ENCODE assay signal across 1 cellular context in the genomic region with DNA sequence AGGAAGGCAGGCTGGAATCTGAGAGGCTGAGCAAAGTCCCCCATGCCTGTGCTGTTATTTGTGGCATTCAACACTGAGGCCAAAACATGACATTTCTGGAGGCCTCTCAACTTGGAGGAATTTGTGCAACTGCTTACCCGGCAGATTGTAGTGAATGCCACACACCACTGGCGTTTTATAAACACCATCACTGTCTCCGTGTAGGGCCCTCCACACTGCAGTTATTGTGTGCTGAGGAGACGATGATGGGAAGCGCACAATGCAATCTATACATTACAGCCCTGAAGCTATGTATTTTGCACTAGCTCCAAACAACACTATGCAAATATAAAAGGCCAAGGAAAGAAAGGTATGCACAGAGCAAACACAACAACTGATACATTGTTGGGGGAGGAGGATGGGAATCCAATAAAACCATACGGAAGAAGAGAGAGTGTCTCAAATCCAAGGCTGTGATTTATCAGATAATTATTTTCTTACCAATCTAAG.
TF ChIP-seq lines count a peak whose summit lies in the region.

No MANE protein-coding gene starts in this region.

TF ChIP-seq in GM23338, 12 proteins besides CTCF, POLR2A, EP300 and RAD21:
- TF ChIP-seq, protein P1, sequence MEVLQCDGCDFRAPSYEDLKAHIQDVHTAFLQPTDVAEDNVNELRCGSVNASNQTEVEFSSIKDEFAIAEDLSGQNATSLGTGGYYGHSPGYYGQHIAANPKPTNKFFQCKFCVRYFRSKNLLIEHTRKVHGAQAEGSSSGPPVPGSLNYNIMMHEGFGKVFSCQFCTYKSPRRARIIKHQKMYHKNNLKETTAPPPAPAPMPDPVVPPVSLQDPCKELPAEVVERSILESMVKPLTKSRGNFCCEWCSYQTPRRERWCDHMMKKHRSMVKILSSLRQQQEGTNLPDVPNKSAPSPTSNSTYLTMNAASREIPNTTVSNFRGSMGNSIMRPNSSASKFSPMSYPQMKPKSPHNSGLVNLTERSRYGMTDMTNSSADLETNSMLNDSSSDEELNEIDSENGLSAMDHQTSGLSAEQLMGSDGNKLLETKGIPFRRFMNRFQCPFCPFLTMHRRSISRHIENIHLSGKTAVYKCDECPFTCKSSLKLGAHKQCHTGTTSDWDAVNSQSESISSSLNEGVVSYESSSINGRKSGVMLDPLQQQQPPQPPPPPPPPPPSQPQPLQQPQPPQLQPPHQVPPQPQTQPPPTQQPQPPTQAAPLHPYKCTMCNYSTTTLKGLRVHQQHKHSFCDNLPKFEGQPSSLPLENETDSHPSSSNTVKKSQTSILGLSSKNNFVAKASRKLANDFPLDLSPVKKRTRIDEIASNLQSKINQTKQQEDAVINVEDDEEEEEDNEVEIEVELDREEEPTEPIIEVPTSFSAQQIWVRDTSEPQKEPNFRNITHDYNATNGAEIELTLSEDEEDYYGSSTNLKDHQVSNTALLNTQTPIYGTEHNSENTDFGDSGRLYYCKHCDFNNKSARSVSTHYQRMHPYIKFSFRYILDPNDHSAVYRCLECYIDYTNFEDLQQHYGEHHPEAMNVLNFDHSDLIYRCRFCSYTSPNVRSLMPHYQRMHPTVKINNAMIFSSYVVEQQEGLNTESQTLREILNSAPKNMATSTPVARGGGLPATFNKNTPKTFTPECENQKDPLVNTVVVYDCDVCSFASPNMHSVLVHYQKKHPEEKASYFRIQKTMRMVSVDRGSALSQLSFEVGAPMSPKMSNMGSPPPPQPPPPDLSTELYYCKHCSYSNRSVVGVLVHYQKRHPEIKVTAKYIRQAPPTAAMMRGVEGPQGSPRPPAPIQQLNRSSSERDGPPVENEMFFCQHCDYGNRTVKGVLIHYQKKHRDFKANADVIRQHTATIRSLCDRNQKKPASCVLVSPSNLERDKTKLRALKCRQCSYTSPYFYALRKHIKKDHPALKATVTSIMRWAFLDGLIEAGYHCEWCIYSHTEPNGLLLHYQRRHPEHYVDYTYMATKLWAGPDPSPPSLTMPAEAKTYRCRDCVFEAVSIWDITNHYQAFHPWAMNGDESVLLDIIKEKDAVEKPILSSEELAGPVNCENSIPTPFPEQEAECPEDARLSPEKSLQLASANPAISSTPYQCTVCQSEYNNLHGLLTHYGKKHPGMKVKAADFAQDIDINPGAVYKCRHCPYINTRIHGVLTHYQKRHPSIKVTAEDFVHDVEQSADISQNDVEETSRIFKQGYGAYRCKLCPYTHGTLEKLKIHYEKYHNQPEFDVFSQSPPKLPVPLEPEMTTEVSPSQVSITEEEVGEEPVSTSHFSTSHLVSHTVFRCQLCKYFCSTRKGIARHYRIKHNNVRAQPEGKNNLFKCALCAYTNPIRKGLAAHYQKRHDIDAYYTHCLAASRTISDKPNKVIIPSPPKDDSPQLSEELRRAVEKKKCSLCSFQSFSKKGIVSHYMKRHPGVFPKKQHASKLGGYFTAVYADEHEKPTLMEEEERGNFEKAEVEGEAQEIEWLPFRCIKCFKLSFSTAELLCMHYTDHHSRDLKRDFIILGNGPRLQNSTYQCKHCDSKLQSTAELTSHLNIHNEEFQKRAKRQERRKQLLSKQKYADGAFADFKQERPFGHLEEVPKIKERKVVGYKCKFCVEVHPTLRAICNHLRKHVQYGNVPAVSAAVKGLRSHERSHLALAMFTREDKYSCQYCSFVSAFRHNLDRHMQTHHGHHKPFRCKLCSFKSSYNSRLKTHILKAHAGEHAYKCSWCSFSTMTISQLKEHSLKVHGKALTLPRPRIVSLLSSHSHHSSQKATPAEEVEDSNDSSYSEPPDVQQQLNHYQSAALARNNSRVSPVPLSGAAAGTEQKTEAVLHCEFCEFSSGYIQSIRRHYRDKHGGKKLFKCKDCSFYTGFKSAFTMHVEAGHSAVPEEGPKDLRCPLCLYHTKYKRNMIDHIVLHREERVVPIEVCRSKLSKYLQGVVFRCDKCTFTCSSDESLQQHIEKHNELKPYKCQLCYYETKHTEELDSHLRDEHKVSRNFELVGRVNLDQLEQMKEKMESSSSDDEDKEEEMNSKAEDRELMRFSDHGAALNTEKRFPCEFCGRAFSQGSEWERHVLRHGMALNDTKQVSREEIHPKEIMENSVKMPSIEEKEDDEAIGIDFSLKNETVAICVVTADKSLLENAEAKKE (CRISPR knock-in tag; IDR thresholded peaks at IDR 0.05): no peak
- TF ChIP-seq STAT1 (IDR thresholded peaks at IDR 0.05; ENCODE audit: unreplicated experiment): no peak
- no peak for TF ChIP-seq ZNF331 (CRISPR knock-in tag; IDR thresholded peaks at IDR 0.05; ENCODE audit: low read depth)
